10 cellular contexts compared by ENCODE assay signal in the genomic region with DNA sequence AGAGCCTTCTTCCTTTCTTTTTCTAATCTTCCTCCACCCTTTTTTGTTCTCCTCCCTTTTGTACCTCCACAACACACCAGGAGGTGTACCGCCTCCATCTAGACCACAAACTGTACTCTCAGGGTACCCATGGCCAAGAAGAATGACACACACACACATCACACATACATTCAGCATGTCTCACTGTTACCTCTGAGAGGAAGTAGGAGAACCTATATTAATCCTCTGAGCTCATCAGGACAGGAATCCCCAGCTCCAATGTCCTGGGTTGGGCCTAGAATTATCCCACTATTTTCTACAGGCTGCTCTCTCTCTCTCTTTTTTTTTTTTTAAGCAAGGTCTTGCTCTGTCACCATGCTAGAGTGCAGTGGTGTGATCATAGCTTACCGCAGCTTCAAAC. TPM values are rescaled to one million over a fixed set of nuclear protein-coding genes. Genes with fewer than 3 reads are reported as not detected.
DNase-seq lines count a peak whose midpoint lies in the region; ATAC-seq lines count a peak whose summit lies in the region.
"Had no signal": no experiment of that assay in that cellular context is flagged by ENCODE, and none has a peak within 500 bp of the region (broad histone marks: within the 10 kb centered on the region; RNA-seq: fewer than 3 reads in every experiment).

No MANE protein-coding gene starts in this region.

- peak overlapping the region; percentile 40 to 53 for H3K4me3 Mint-ChIP-seq in activated T-cell treated with anti-CD3 and anti-CD28 coated beads, Interleukin-2, amount 50 U/mL, for 72 hours
- H3K4me3 Mint-ChIP-seq in activated CD4-positive, alpha-beta memory T cell treated with anti-CD3 and anti-CD28 coated beads for 36 hours, result no peak overlapping the region

- intact Hi-C loops in activated CD4-positive, alpha-beta memory T cell treated with anti-CD3 and anti-CD28 coated beads for 36 hours (cut with micrococcal nuclease), result loop anchor here (1.0 to 2.0 kb wide), 2 partner anchors 10 to 14 kb away; no protein-coding TSS in a partner anchor
- intact Hi-C loops in left ventricle myocardium superior (cut with micrococcal nuclease), result no loop called here

- peaks cover 0 to 8% (median 5%) of the 10 kb centered on the region in 5 donors for H3K36me3 ChIP-seq in subcutaneous abdominal adipose tissue (ENCODE audit: control insufficient read depth in 5 of 5, insufficient read depth in 5 of 5, low read length in 5 of 5)

- peaks cover 57% of the 10 kb centered on the region for H3K4me1 Mint-ChIP-seq in activated T-cell treated with anti-CD3 and anti-CD28 coated beads, Interleukin-2, amount 50 U/mL, for 72 hours (ENCODE audit: low read depth)
- peaks cover 68% of the 10 kb centered on the region for H3K4me1 Mint-ChIP-seq in activated CD4-positive, alpha-beta memory T cell treated with anti-CD3 and anti-CD28 coated beads for 36 hours (ENCODE audit: low read depth)

- CTCF ChIA-PET in activated CD4-positive, alpha-beta memory T cell treated with anti-CD3 and anti-CD28 coated beads for 36 hours (lab: Charles Lee), result interaction anchor here (0.6 to 1.7 kb wide), 7 partner anchors 11 to 159 kb away, joined by 3 to 9 read pairs (median 5); no protein-coding TSS in a partner anchor

- ATAC-seq in activated T-cell treated with anti-CD3 and anti-CD28 coated beads, Interleukin-2, amount 50 U/mL, for 72 hours (replicated peaks in 1 of 2), result peak; percentile 95 to 96
- peak; percentile 53 for ATAC-seq in left ventricle myocardium superior
- ATAC-seq in GM18519 (IDR thresholded peaks at IDR 0.05; ENCODE audit: low FRiP score, unreplicated experiment), result no peak
- ATAC-seq in HG02981 (IDR thresholded peaks at IDR 0.05; ENCODE audit: unreplicated experiment), result no peak

- DNase-seq in activated T-cell treated with anti-CD3 and anti-CD28 coated beads, Interleukin-2, amount 50 U/mL, for 72 hours, result peak; percentile 54 to 57
- DNase-seq in activated T-cell treated with anti-CD3 and anti-CD28 coated beads, Interleukin-2, amount 50 U/mL, for 48 hours, result no peak
- peak; percentile 60 for DNase-seq in activated CD4-positive, alpha-beta memory T cell treated with anti-CD3 and anti-CD28 coated beads for 36 hours
- DNase-seq in left ventricle myocardium superior, result no peak
- DNase-seq in mesenteric fat pad (ENCODE audit: low spot score), result no peak
- DNase-seq: head of caudate nucleus; stimulated activated CD8-positive, alpha-beta memory T cell treated with anti-CD3 and anti-CD28 coated beads, Interleukin-4, amount 100 ng/mL, for 48 hours had no signal

- H3K9me3 Mint-ChIP-seq in activated T-cell treated with anti-CD3 and anti-CD28 coated beads, Interleukin-2, amount 50 U/mL, for 72 hours, result no peaks in the 10 kb centered on the region
- H3K9me3 Mint-ChIP-seq in activated CD4-positive, alpha-beta memory T cell treated with anti-CD3 and anti-CD28 coated beads for 36 hours, result no peaks in the 10 kb centered on the region

- H3K27me3 ChIP-seq in subcutaneous abdominal adipose tissue (ENCODE audit: control insufficient read depth in 5 of 5, insufficient read depth in 4 of 5, low read length in 5 of 5), result no peaks in the 10 kb centered on the region

- H3K27me3 Mint-ChIP-seq in activated T-cell treated with anti-CD3 and anti-CD28 coated beads, Interleukin-2, amount 50 U/mL, for 72 hours (ENCODE audit: low read depth), result no peaks in the 10 kb centered on the region
- H3K27me3 Mint-ChIP-seq in activated CD4-positive, alpha-beta memory T cell treated with anti-CD3 and anti-CD28 coated beads for 36 hours, result no peaks in the 10 kb centered on the region

- POLR2A ChIA-PET in activated CD4-positive, alpha-beta memory T cell treated with anti-CD3 and anti-CD28 coated beads for 36 hours (lab: Charles Lee), result interaction anchor here (0.7 to 2.2 kb wide), 6 partner anchors 10 to 102 kb away, joined by 3 to 19 read pairs (median 6); partner anchors contain the start of genes ATP2B4 and LAX1

- no peak overlapping the region for H3K4me3 ChIP-seq in subcutaneous abdominal adipose tissue (ENCODE audit: low read depth in 1 of 5, low read length in 5 of 5)

- peaks cover 19 to 67% (median 56%) of the 10 kb centered on the region in 5 donors for H3K4me1 ChIP-seq in subcutaneous abdominal adipose tissue (ENCODE audit: control insufficient read depth in 5 of 5, insufficient read depth in 5 of 5, low read length in 5 of 5)

- no peaks in the 10 kb centered on the region for H3K9me3 ChIP-seq in subcutaneous abdominal adipose tissue (ENCODE audit: control insufficient read depth in 5 of 5, low read length in 5 of 5)

- peak overlapping the region; percentile 48 for H3K27ac Mint-ChIP-seq in activated T-cell treated with anti-CD3 and anti-CD28 coated beads, Interleukin-2, amount 50 U/mL, for 72 hours
- H3K27ac Mint-ChIP-seq in activated CD4-positive, alpha-beta memory T cell treated with anti-CD3 and anti-CD28 coated beads for 36 hours, result peak overlapping the region; percentile 73

- H3K36me3 Mint-ChIP-seq in activated T-cell treated with anti-CD3 and anti-CD28 coated beads, Interleukin-2, amount 50 U/mL, for 72 hours (ENCODE audit: insufficient read depth in 2 of 2), result no peaks in the 10 kb centered on the region
- no peaks in the 10 kb centered on the region for H3K36me3 Mint-ChIP-seq in activated CD4-positive, alpha-beta memory T cell treated with anti-CD3 and anti-CD28 coated beads for 36 hours

- H3K9ac ChIP-seq in subcutaneous abdominal adipose tissue (ENCODE audit: low read length in 5 of 5), result peak overlapping the region in 1 of 5 donors; percentile 2

- H3K27ac ChIP-seq in subcutaneous abdominal adipose tissue (ENCODE audit: low read depth, low read length), result peak overlapping the region; percentile 65

RNA-seq across cellular contexts. Expression of gene ATP2B4, which starts 36.7 kb away (rescaled TPM):
- 10 to 100 TPM; 34.1 to 65.5 TPM for total RNA-seq in activated T-cell treated with anti-CD3 and anti-CD28 coated beads, Interleukin-2, amount 50 U/mL, for 72 hours
- 10 to 100 TPM; 48.1 to 52.7 TPM for total RNA-seq in activated CD4-positive, alpha-beta memory T cell treated with anti-CD3 and anti-CD28 coated beads for 36 hours
- total RNA-seq in left ventricle myocardium superior (69.5 TPM), mesenteric fat pad (122 TPM)

Comparison
In these comparisons a context has a peak if more than half of its experiments do, and no peak if none do; other contexts are left out.
1. DNase-seq: peak in activated T-cell treated with anti-CD3 and anti-CD28 coated beads, Interleukin-2, amount 50 U/mL, for 72 hours (2 of 2) and activated CD4-positive, alpha-beta memory T cell treated with anti-CD3 and anti-CD28 coated beads for 36 hours (single experiment); none in activated T-cell treated with anti-CD3 and anti-CD28 coated beads, Interleukin-2, amount 50 U/mL, for 48 hours (0 of 2), left ventricle myocardium superior (single experiment) and mesenteric fat pad (single experiment).
2. ATAC-seq: peak in activated T-cell treated with anti-CD3 and anti-CD28 coated beads, Interleukin-2, amount 50 U/mL, for 72 hours (2 of 2) and left ventricle myocardium superior (single experiment); none in GM18519 (single experiment) and HG02981 (single experiment).